In the genomic region with DNA sequence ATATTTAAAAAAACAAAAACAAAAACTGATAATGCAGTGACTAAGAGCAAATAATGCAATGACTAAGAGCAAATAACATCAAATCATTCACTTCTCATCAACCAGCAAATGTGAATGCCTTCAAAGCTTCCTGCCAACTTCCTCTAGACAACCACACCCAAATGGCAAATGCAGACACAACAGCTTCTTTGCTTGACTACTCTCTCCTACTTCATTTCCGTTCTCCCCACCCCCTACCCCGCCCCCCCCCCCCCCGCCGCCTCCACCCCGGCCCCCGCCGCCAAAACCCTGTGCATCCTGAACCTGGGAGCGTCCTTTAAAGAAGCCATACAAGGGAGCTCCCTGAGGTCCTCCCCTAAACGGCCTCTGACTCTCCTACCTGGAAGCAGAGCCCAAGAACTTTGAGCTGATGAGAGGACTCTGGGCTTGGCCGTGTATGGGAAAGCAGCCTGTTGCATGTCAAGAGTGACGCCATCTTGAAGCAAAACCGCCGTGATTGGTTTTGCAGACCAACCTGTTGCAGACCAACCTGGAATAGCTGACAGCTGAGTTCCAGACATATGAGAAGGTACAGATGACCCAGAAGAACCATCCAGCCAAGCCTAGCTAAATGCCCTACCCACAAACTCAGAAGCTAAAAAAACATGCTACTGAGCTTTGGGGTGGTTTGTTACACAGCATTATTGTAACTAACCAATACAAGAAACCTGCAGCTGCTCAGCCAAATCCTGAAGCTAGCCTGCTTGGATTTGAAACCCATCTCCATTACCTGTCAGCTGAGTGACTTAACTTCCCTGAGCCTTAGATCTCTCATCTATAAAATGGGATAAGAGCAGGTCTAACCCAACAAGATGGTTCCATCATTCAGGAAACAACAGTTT, we compare ENCODE assay signal across 10 cellular contexts. TPM values are rescaled to one million over a fixed set of nuclear protein-coding genes. Genes with fewer than 3 reads are reported as not detected.
DNase-seq lines count a peak whose midpoint lies in the region; ATAC-seq and TF ChIP-seq lines count a peak whose summit lies in the region.
"Had no signal": no experiment of that assay in that cellular context is flagged by ENCODE, and none has a peak within 500 bp of the region (broad histone marks: within the 10 kb centered on the region; RNA-seq: fewer than 3 reads in every experiment).

No MANE protein-coding gene starts in this region.

- peaks cover 3% of the 10 kb centered on the region for H3K27me3 Mint-ChIP-seq in activated CD4-positive, alpha-beta T cell treated with anti-CD3 and anti-CD28 coated beads, Interleukin-2, amount 10 ng/mL, durations not matched to agents 24 days and 14 days
- peaks cover 6% of the 10 kb centered on the region for H3K27me3 Mint-ChIP-seq in GM23338 (ENCODE audit: insufficient read depth, low read depth, poor library complexity)

- DNase-seq in KBM-7 (peak; percentile 33), foreskin keratinocyte (peak; percentile 70 to 80), NCI-H446 (lab: John Stamatoyannopoulos, UW) (no peak), GM23338 (ENCODE audit: low spot score) (no peak), GM19238 (ENCODE audit: insufficient read length, low spot score) (no peak), MM.1S (no peak)
- peak; percentile 83 for DNase-seq in activated CD4-positive, alpha-beta T cell treated with anti-CD3 and anti-CD28 coated beads, Interleukin-2, amount 10 ng/mL, durations not matched to agents 24 days and 14 days

- H4K20me1 ChIP-seq in BLaER1 (no peaks in the 10 kb centered on the region), GM23338 (replicated peaks; ENCODE audit: insufficient read depth) (no peaks in the 10 kb centered on the region), MM.1S (ENCODE audit: insufficient read depth, low read length) (no peaks in the 10 kb centered on the region)

- peak overlapping the region; percentile 93 for H3K4me2 ChIP-seq in BLaER1
- no peak overlapping the region for H3K4me2 ChIP-seq in GM23338
- H3K4me2 ChIP-seq in MM.1S (ENCODE audit: low read depth, low read length), result no peak overlapping the region
- H3K4me2 ChIP-seq: KMS-11 had no signal

- H3K4me1 Mint-ChIP-seq in activated CD4-positive, alpha-beta T cell treated with anti-CD3 and anti-CD28 coated beads, Interleukin-2, amount 10 ng/mL, durations not matched to agents 24 days and 14 days, result peaks cover 29% of the 10 kb centered on the region
- H3K4me1 Mint-ChIP-seq in GM23338, result no peaks in the 10 kb centered on the region

- H3K27ac Mint-ChIP-seq in activated CD4-positive, alpha-beta T cell treated with anti-CD3 and anti-CD28 coated beads, Interleukin-2, amount 10 ng/mL, durations not matched to agents 24 days and 14 days, result peak overlapping the region; percentile 39
- H3K27ac Mint-ChIP-seq in GM23338, result no peak overlapping the region

- peaks cover 2% of the 10 kb centered on the region for H3K36me3 Mint-ChIP-seq in activated CD4-positive, alpha-beta T cell treated with anti-CD3 and anti-CD28 coated beads, Interleukin-2, amount 10 ng/mL, durations not matched to agents 24 days and 14 days (ENCODE audit: low read depth)
- H3K36me3 Mint-ChIP-seq in GM23338 (ENCODE audit: low read depth), result no peaks in the 10 kb centered on the region; the same call in 2 of the 3 replicates

- H3K9me3 ChIP-seq in BLaER1, result peaks cover 27% of the 10 kb centered on the region
- no peaks in the 10 kb centered on the region for H3K9me3 ChIP-seq in MM.1S (replicated peaks; ENCODE audit: insufficient read depth, low read length)

- H3K79me2 ChIP-seq in GM23338 (replicated peaks; ENCODE audit: insufficient read depth) (no peaks in the 10 kb centered on the region), MM.1S (ENCODE audit: low read length) (no peaks in the 10 kb centered on the region)

- peak overlapping the region; percentile 56; the same call in 1 of the 2 replicates for H3K9ac ChIP-seq in BLaER1
- no peak overlapping the region for H3K9ac ChIP-seq in MM.1S (ENCODE audit: low read length)
- H3K9ac ChIP-seq: KMS-11 had no signal

- peak overlapping the region; percentile 31 for H3K4me3 Mint-ChIP-seq in activated CD4-positive, alpha-beta T cell treated with anti-CD3 and anti-CD28 coated beads, Interleukin-2, amount 10 ng/mL, durations not matched to agents 24 days and 14 days
- no peak overlapping the region for H3K4me3 Mint-ChIP-seq in GM23338

- intact Hi-C loops in activated CD4-positive, alpha-beta T cell treated with anti-CD3 and anti-CD28 coated beads, Interleukin-2, amount 10 ng/mL, durations not matched to agents 24 days and 14 days (cut with micrococcal nuclease), result no loop called here

- H3K9me2 ChIP-seq in GM23338 (ENCODE audit: insufficient read depth), result no peaks in the 10 kb centered on the region
- no peaks in the 10 kb centered on the region for H3K9me2 ChIP-seq in MM.1S (replicated peaks; ENCODE audit: insufficient read depth, low read length)

- no peak for TF ChIP-seq CTCF in foreskin keratinocyte (conservative IDR thresholded peaks at IDR 0.05)
- no peak for TF ChIP-seq CTCF in GM23338 (conservative IDR thresholded peaks at IDR 0.05; ENCODE audit: low read depth in 2 of 2)
- TF ChIP-seq CTCF in MM.1S (IDR thresholded peaks at IDR 0.05; ENCODE audit: low read length), result no peak

- H3K36me3 ChIP-seq in BLaER1 (no peaks in the 10 kb centered on the region), GM23338 (ENCODE audit: insufficient read depth) (no peaks in the 10 kb centered on the region), MM.1S (replicated peaks; ENCODE audit: insufficient read depth, low read length) (no peaks in the 10 kb centered on the region)

- H3K27ac ChIP-seq in BLaER1 (peak overlapping the region; percentile 86), foreskin keratinocyte (peak overlapping the region; percentile 56), GM23338 (ENCODE audit: low read depth) (no peak overlapping the region), MM.1S (ENCODE audit: low read length) (no peak overlapping the region)
- H3K27ac ChIP-seq: KMS-11 had no signal

- peaks cover 6% of the 10 kb centered on the region for H3K9me3 Mint-ChIP-seq in activated CD4-positive, alpha-beta T cell treated with anti-CD3 and anti-CD28 coated beads, Interleukin-2, amount 10 ng/mL, durations not matched to agents 24 days and 14 days
- H3K9me3 Mint-ChIP-seq in GM23338, result peaks cover 5% of the 10 kb centered on the region; the same call in 2 of the 3 replicates

- H3K27me3 ChIP-seq in BLaER1 (no peaks in the 10 kb centered on the region), foreskin keratinocyte (no peaks in the 10 kb centered on the region), GM23338 (ENCODE audit: insufficient read depth) (no peaks in the 10 kb centered on the region), MM.1S (replicated peaks; ENCODE audit: insufficient read depth, low read length) (peaks cover 5% of the 10 kb centered on the region; the same call in 1 of the 2 replicates)

- H3K4me1 ChIP-seq in BLaER1 (peaks cover 39% of the 10 kb centered on the region), foreskin keratinocyte (peaks cover 17% of the 10 kb centered on the region), GM23338 (ENCODE audit: insufficient read depth) (no peaks in the 10 kb centered on the region; the same call in 1 of the 2 replicates), MM.1S (ENCODE audit: low read length) (no peaks in the 10 kb centered on the region)

- in situ Hi-C loops in KBM-7 (cut with MboI; ENCODE audit: low pct_unique_long_range_greater_than_20kb, low sequenced_read_pairs), result loop anchor here (10.0 kb wide), 1 partner anchor 75 kb away; no protein-coding TSS in a partner anchor

- H2AFZ ChIP-seq in GM23338, result no peak overlapping the region
- H2AFZ ChIP-seq in MM.1S (ENCODE audit: low read length), result no peak overlapping the region

- ATAC-seq in foreskin keratinocyte, result peak; percentile 65
- ATAC-seq in GM23338, result no peak

- H3K4me3 ChIP-seq in BLaER1, result peak overlapping the region; percentile 40; the same call in 1 of the 2 replicates
- no peak overlapping the region for H3K4me3 ChIP-seq in GM23338
- no peak overlapping the region for H3K4me3 ChIP-seq in MM.1S (ENCODE audit: low read length)

- H3F3A ChIP-seq in GM23338 (replicated peaks; ENCODE audit: low read depth) (no peaks in the 10 kb centered on the region), MM.1S (ENCODE audit: insufficient read depth, low read length) (no peaks in the 10 kb centered on the region)

TF ChIP-seq in GM23338, 12 proteins besides CTCF, POLR2A, EP300 and RAD21:
- TF ChIP-seq POLR2AphosphoS5 (IDR thresholded peaks at IDR 0.05; ENCODE audit: low read depth) (no peak), ZNF114 (CRISPR knock-in tag; IDR thresholded peaks at IDR 0.05) (no peak), STAT1 (IDR thresholded peaks at IDR 0.05; ENCODE audit: unreplicated experiment) (no peak), NANOG (IDR thresholded peaks at IDR 0.05; ENCODE audit: borderline replicate concordance) (no peak), JUNB (IDR thresholded peaks at IDR 0.05; ENCODE audit: unreplicated experiment) (no peak)
- TF ChIP-seq, protein P1, sequence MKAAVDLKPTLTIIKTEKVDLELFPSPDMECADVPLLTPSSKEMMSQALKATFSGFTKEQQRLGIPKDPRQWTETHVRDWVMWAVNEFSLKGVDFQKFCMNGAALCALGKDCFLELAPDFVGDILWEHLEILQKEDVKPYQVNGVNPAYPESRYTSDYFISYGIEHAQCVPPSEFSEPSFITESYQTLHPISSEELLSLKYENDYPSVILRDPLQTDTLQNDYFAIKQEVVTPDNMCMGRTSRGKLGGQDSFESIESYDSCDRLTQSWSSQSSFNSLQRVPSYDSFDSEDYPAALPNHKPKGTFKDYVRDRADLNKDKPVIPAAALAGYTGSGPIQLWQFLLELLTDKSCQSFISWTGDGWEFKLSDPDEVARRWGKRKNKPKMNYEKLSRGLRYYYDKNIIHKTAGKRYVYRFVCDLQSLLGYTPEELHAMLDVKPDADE (IDR thresholded peaks at IDR 0.05), result no peak

RNA-seq across cellular contexts. Expression of a gene that starts 24.7 kb away (rescaled TPM):
- not detected in 2 replicates for total RNA-seq in activated CD4-positive, alpha-beta T cell treated with anti-CD3 and anti-CD28 coated beads, Interleukin-2, amount 10 ng/mL, durations not matched to agents 24 days and 14 days
- total RNA-seq in foreskin keratinocyte, result not detected in 2 replicates
- not detected in 2 replicates for polyA plus RNA-seq in foreskin keratinocyte
- total RNA-seq in GM23338 (2014; rRNA removed; shearing (Covaris generic)), result not detected in 2 replicates
- polyA plus RNA-seq in GM23338 (2016; fragmentation: Nextera tagmentation; extraction: Ambion mirVana), result not detected in 2 replicates
- total RNA-seq: lung microvascular endothelial cell had no signal

RNA-seq across cellular contexts. Expression of a gene that starts 26.0 kb away (rescaled TPM):
- 3.6 and 4.1 TPM in 2 replicates for total RNA-seq in activated CD4-positive, alpha-beta T cell treated with anti-CD3 and anti-CD28 coated beads, Interleukin-2, amount 10 ng/mL, durations not matched to agents 24 days and 14 days
- total RNA-seq in foreskin keratinocyte, result 16.3 and 18.0 TPM in 2 replicates
- polyA plus RNA-seq in foreskin keratinocyte (31.8 and 43.1 TPM in 2 replicates), GM23338 (2016; fragmentation: Nextera tagmentation; extraction: Ambion mirVana) (4.1 and 4.6 TPM in 2 replicates)
- total RNA-seq in GM23338 (2014; rRNA removed; shearing (Covaris generic)), result 3.0 and 3.3 TPM in 2 replicates

Comparison
In these comparisons a context has a peak if more than half of its experiments do, and no peak if none do; other contexts are left out.
1. H3K27ac ChIP-seq: peak in BLaER1 (single experiment) and foreskin keratinocyte (single experiment); none in GM23338 (single experiment) and MM.1S (single experiment).
2. DNase-seq: peak in KBM-7 (single experiment), activated CD4-positive, alpha-beta T cell treated with anti-CD3 and anti-CD28 coated beads, Interleukin-2, amount 10 ng/mL, durations not matched to agents 24 days and 14 days (single experiment) and foreskin keratinocyte (2 of 2); none in NCI-H446 (0 of 2), GM23338 (single experiment), GM19238 (single experiment) and MM.1S (single experiment).